37 cellular contexts compared by ENCODE assay signal in genomic region chr2:138698428-138698827, GRCh38.
"Had no signal": no experiment of that assay in that cellular context is flagged by ENCODE, and none has a peak within 500 bp of the region (broad histone marks: within the 10 kb centered on the region; RNA-seq: fewer than 3 reads in every experiment).

No MANE protein-coding gene starts in this region.

- H3K4me3 Mint-ChIP-seq: activated CD4-positive, alpha-beta memory T cell treated with anti-CD3 and anti-CD28 coated beads, Interleukin-2, amount 10 ng/mL, durations not matched to agents 7 days and 5 days; activated CD4-positive, alpha-beta T cell treated with anti-CD3 and anti-CD28 coated beads for 36 hours; activated CD4-positive, alpha-beta T cell treated with anti-CD3 and anti-CD28 coated beads, Interleukin-2, amount 10 ng/mL, durations not matched to agents 7 days and 5 days; activated CD8-positive, alpha-beta memory T cell treated with anti-CD3 and anti-CD28 coated beads, Interleukin-2, amount 10 ng/mL, durations not matched to agents 7 days and 5 days; activated CD8-positive, alpha-beta T cell treated with anti-CD3 and anti-CD28 coated beads, Interleukin-2, amount 10 ng/mL, durations not matched to agents 7 days and 5 days; activated naive CD4-positive, alpha-beta T cell treated with anti-CD3 and anti-CD28 coated beads, Interleukin-2, amount 10 ng/mL, durations not matched to agents 7 days and 5 days; activated naive CD4-positive, alpha-beta T cell treated with anti-CD3 and anti-CD28 coated beads, Interleukin-2, amount 50 U/mL, for 24 hours; activated naive CD8-positive, alpha-beta T cell; activated naive CD8-positive, alpha-beta T cell treated with anti-CD3 and anti-CD28 coated beads, Interleukin-2, amount 10 ng/mL, durations not matched to agents 7 days and 5 days; activated naive CD8-positive, alpha-beta T cell treated with anti-CD3 and anti-CD28 coated beads, Interleukin-2, amount 50 U/mL, for 24 hours; activated T-cell treated with anti-CD3 and anti-CD28 coated beads, Interleukin-2, amount 50 U/mL, for 24 hours; brain; T-helper 1 cell treated with Interleukin-12 subunit alpha and Interleukin-12 subunit beta and Interleukin-4 antibody, amounts not matched to agents 30 μg/mL and 1 μg/mL, for 36 hours; T-helper 2 cell treated with Interferon-gamma antibody and Interleukin-4, amounts not matched to agents 5 μg/mL and 100 μg/mL, for 36 hours; WTC11 had no signal

- H3K36me3 ChIP-seq: ascending aorta, cardiac muscle cell, WERI-Rb-1 had no signal

- ATAC-seq: activated CD4-positive, alpha-beta T cell treated with anti-CD3 and anti-CD28 coated beads for 36 hours; activated CD4-positive, CD25-positive, alpha-beta regulatory T cell treated with anti-CD3 and anti-CD28 coated beads, Interleukin-2, amount 50 U/mL, for 24 hours; activated CD8-positive, alpha-beta memory T cell treated with anti-CD3 and anti-CD28 coated beads, Interleukin-2, amount 10 ng/mL, durations not matched to agents 7 days and 5 days; activated CD8-positive, alpha-beta T cell treated with anti-CD3 and anti-CD28 coated beads, Interleukin-2, amount 10 ng/mL, durations not matched to agents 7 days and 5 days; activated naive CD8-positive, alpha-beta T cell treated with anti-CD3 and anti-CD28 coated beads, Interleukin-2, amount 50 U/mL, for 24 hours had no signal

- H3K27ac Mint-ChIP-seq: activated CD4-positive, alpha-beta memory T cell treated with anti-CD3 and anti-CD28 coated beads, Interleukin-2, amount 10 ng/mL, durations not matched to agents 7 days and 5 days; activated CD4-positive, alpha-beta T cell treated with anti-CD3 and anti-CD28 coated beads for 36 hours; activated CD4-positive, alpha-beta T cell treated with anti-CD3 and anti-CD28 coated beads, Interleukin-2, amount 10 ng/mL, durations not matched to agents 7 days and 5 days; activated CD8-positive, alpha-beta memory T cell treated with anti-CD3 and anti-CD28 coated beads, Interleukin-2, amount 10 ng/mL, durations not matched to agents 7 days and 5 days; activated CD8-positive, alpha-beta T cell treated with anti-CD3 and anti-CD28 coated beads, Interleukin-2, amount 10 ng/mL, durations not matched to agents 7 days and 5 days; activated naive CD4-positive, alpha-beta T cell treated with anti-CD3 and anti-CD28 coated beads, Interleukin-2, amount 10 ng/mL, durations not matched to agents 7 days and 5 days; activated naive CD4-positive, alpha-beta T cell treated with anti-CD3 and anti-CD28 coated beads, Interleukin-2, amount 50 U/mL, for 24 hours; activated naive CD8-positive, alpha-beta T cell; activated naive CD8-positive, alpha-beta T cell treated with anti-CD3 and anti-CD28 coated beads, Interleukin-2, amount 10 ng/mL, durations not matched to agents 7 days and 5 days; activated naive CD8-positive, alpha-beta T cell treated with anti-CD3 and anti-CD28 coated beads, Interleukin-2, amount 50 U/mL, for 24 hours; activated T-cell treated with anti-CD3 and anti-CD28 coated beads, Interleukin-2, amount 50 U/mL, for 24 hours; activated T-helper 2 cell treated with anti-CD3 and anti-CD28 coated beads, Interferon-gamma antibody, Interleukin-2, Interleukin-4, amounts not matched to agents 10 μg/mL and 5 μg/mL and 100 μg/mL, durations not matched to agents 14 hours and 24 hours and 36 hours; brain; T-helper 1 cell treated with Interleukin-12 subunit alpha and Interleukin-12 subunit beta and Interleukin-4 antibody, amounts not matched to agents 30 μg/mL and 1 μg/mL, for 36 hours; T-helper 2 cell treated with Interferon-gamma antibody and Interleukin-4, amounts not matched to agents 5 μg/mL and 100 μg/mL, for 36 hours; WTC11 had no signal

- H3K27me3 ChIP-seq: ascending aorta, cardiac muscle cell had no signal

- H3K4me1 ChIP-seq: ascending aorta had no signal

- DNase-seq: activated CD4-positive, alpha-beta memory T cell treated with anti-CD3 and anti-CD28 coated beads, Interleukin-2, amount 10 ng/mL, durations not matched to agents 7 days and 5 days; activated CD4-positive, alpha-beta T cell treated with anti-CD3 and anti-CD28 coated beads for 1 hour; activated CD4-positive, alpha-beta T cell treated with anti-CD3 and anti-CD28 coated beads for 36 hours; activated CD4-positive, alpha-beta T cell treated with anti-CD3 and anti-CD28 coated beads for 48 hours; activated CD4-positive, alpha-beta T cell treated with anti-CD3 and anti-CD28 coated beads, Interleukin-2, amount 10 ng/mL, durations not matched to agents 7 days and 5 days; activated CD4-positive, alpha-beta T cell treated with anti-CD3 and anti-CD28 coated beads, Interleukin-2, amount 50 U/mL, for 48 hours; activated CD4-positive, CD25-positive, alpha-beta regulatory T cell; activated CD8-positive, alpha-beta memory T cell treated with anti-CD3 and anti-CD28 coated beads for 24 hours; activated CD8-positive, alpha-beta memory T cell treated with anti-CD3 and anti-CD28 coated beads, Interleukin-2, amount 10 ng/mL, durations not matched to agents 7 days and 5 days; activated CD8-positive, alpha-beta memory T cell treated with anti-CD3 and anti-CD28 coated beads, Interleukin-2, amount 50 U/mL, for 48 hours; activated CD8-positive, alpha-beta T cell treated with anti-CD3 and anti-CD28 coated beads, Interleukin-2, amount 10 ng/mL, durations not matched to agents 7 days and 5 days; activated effector memory CD4-positive, alpha-beta T cell treated with Interleukin-2 at 50 U/mL for 16 hours; activated gamma-delta T cell; activated naive CD4-positive, alpha-beta T cell treated with anti-CD3 and anti-CD28 coated beads, Interleukin-2, amount 10 ng/mL, durations not matched to agents 7 days and 5 days; activated naive CD4-positive, alpha-beta T cell treated with Interleukin-2 at 50 U/mL for 16 hours; activated naive CD8-positive, alpha-beta T cell treated with anti-CD3 and anti-CD28 coated beads, Interleukin-2, amount 10 ng/mL, durations not matched to agents 7 days and 5 days; activated naive CD8-positive, alpha-beta T cell treated with anti-CD3 and anti-CD28 coated beads, Interleukin-2, amount 50 U/mL, for 24 hours; activated T-cell treated with anti-CD3 and anti-CD28 coated beads, Interleukin-2, amount 50 U/mL, for 24 hours; activated T-cell treated with anti-CD3 and anti-CD28 coated beads, Interleukin-2, amount 50 U/mL, for 48 hours; amygdala; anterior cingulate cortex; caudate nucleus; SW 1271; T-helper 1 cell; T-helper 2 cell; T-helper 9 cell; WERI-Rb-1 had no signal

- H3K27ac ChIP-seq: ascending aorta, cardiac muscle cell, WERI-Rb-1 had no signal

- H3K9me3 Mint-ChIP-seq: activated CD4-positive, alpha-beta memory T cell treated with anti-CD3 and anti-CD28 coated beads, Interleukin-2, amount 10 ng/mL, durations not matched to agents 7 days and 5 days; activated CD4-positive, alpha-beta T cell treated with anti-CD3 and anti-CD28 coated beads, Interleukin-2, amount 10 ng/mL, durations not matched to agents 7 days and 5 days; activated naive CD4-positive, alpha-beta T cell treated with anti-CD3 and anti-CD28 coated beads, Interleukin-2, amount 10 ng/mL, durations not matched to agents 7 days and 5 days; activated naive CD4-positive, alpha-beta T cell treated with anti-CD3 and anti-CD28 coated beads, Interleukin-2, amount 50 U/mL, for 24 hours; activated naive CD8-positive, alpha-beta T cell treated with anti-CD3 and anti-CD28 coated beads, Interleukin-2, amount 10 ng/mL, durations not matched to agents 7 days and 5 days; activated naive CD8-positive, alpha-beta T cell treated with anti-CD3 and anti-CD28 coated beads, Interleukin-2, amount 50 U/mL, for 24 hours; activated T-cell treated with anti-CD3 and anti-CD28 coated beads, Interleukin-2, amount 50 U/mL, for 24 hours; activated T-helper 2 cell treated with anti-CD3 and anti-CD28 coated beads, Interferon-gamma antibody, Interleukin-2, Interleukin-4, amounts not matched to agents 10 μg/mL and 5 μg/mL and 100 μg/mL, durations not matched to agents 14 hours and 24 hours and 36 hours; brain; T-helper 1 cell treated with Interleukin-12 subunit alpha and Interleukin-12 subunit beta and Interleukin-4 antibody, amounts not matched to agents 30 μg/mL and 1 μg/mL, for 36 hours; T-helper 2 cell treated with Interferon-gamma antibody and Interleukin-4, amounts not matched to agents 5 μg/mL and 100 μg/mL, for 36 hours; WTC11 had no signal

- H3K27me3 Mint-ChIP-seq: activated CD4-positive, alpha-beta memory T cell treated with anti-CD3 and anti-CD28 coated beads, Interleukin-2, amount 10 ng/mL, durations not matched to agents 7 days and 5 days; activated CD4-positive, alpha-beta T cell treated with anti-CD3 and anti-CD28 coated beads, Interleukin-2, amount 10 ng/mL, durations not matched to agents 7 days and 5 days; activated CD8-positive, alpha-beta memory T cell treated with anti-CD3 and anti-CD28 coated beads, Interleukin-2, amount 10 ng/mL, durations not matched to agents 7 days and 5 days; activated naive CD4-positive, alpha-beta T cell treated with anti-CD3 and anti-CD28 coated beads, Interleukin-2, amount 10 ng/mL, durations not matched to agents 7 days and 5 days; activated naive CD4-positive, alpha-beta T cell treated with anti-CD3 and anti-CD28 coated beads, Interleukin-2, amount 50 U/mL, for 24 hours; activated naive CD8-positive, alpha-beta T cell; activated naive CD8-positive, alpha-beta T cell treated with anti-CD3 and anti-CD28 coated beads, Interleukin-2, amount 50 U/mL, for 24 hours; activated T-cell treated with anti-CD3 and anti-CD28 coated beads, Interleukin-2, amount 50 U/mL, for 24 hours had no signal

- H3K4me1 Mint-ChIP-seq: activated CD4-positive, alpha-beta memory T cell treated with anti-CD3 and anti-CD28 coated beads, Interleukin-2, amount 10 ng/mL, durations not matched to agents 7 days and 5 days; activated CD4-positive, alpha-beta T cell treated with anti-CD3 and anti-CD28 coated beads for 36 hours; activated CD4-positive, alpha-beta T cell treated with anti-CD3 and anti-CD28 coated beads, Interleukin-2, amount 10 ng/mL, durations not matched to agents 7 days and 5 days; activated CD8-positive, alpha-beta memory T cell treated with anti-CD3 and anti-CD28 coated beads, Interleukin-2, amount 10 ng/mL, durations not matched to agents 7 days and 5 days; activated naive CD4-positive, alpha-beta T cell treated with anti-CD3 and anti-CD28 coated beads, Interleukin-2, amount 10 ng/mL, durations not matched to agents 7 days and 5 days; activated naive CD4-positive, alpha-beta T cell treated with anti-CD3 and anti-CD28 coated beads, Interleukin-2, amount 50 U/mL, for 24 hours; activated naive CD8-positive, alpha-beta T cell treated with anti-CD3 and anti-CD28 coated beads, Interleukin-2, amount 10 ng/mL, durations not matched to agents 7 days and 5 days; activated naive CD8-positive, alpha-beta T cell treated with anti-CD3 and anti-CD28 coated beads, Interleukin-2, amount 50 U/mL, for 24 hours had no signal

- H3K4me3 ChIP-seq: ascending aorta, cardiac muscle cell had no signal

- H3K9me3 ChIP-seq: ascending aorta had no signal

- H3K36me3 Mint-ChIP-seq: activated CD8-positive, alpha-beta memory T cell treated with anti-CD3 and anti-CD28 coated beads, Interleukin-2, amount 10 ng/mL, durations not matched to agents 7 days and 5 days; activated naive CD4-positive, alpha-beta T cell treated with anti-CD3 and anti-CD28 coated beads, Interleukin-2, amount 10 ng/mL, durations not matched to agents 7 days and 5 days; activated naive CD4-positive, alpha-beta T cell treated with anti-CD3 and anti-CD28 coated beads, Interleukin-2, amount 50 U/mL, for 24 hours; activated naive CD8-positive, alpha-beta T cell; activated naive CD8-positive, alpha-beta T cell treated with anti-CD3 and anti-CD28 coated beads, Interleukin-2, amount 10 ng/mL, durations not matched to agents 7 days and 5 days; brain; WTC11 had no signal
